Comparison of ENCODE assay signal across 34 cellular contexts in the genomic region with DNA sequence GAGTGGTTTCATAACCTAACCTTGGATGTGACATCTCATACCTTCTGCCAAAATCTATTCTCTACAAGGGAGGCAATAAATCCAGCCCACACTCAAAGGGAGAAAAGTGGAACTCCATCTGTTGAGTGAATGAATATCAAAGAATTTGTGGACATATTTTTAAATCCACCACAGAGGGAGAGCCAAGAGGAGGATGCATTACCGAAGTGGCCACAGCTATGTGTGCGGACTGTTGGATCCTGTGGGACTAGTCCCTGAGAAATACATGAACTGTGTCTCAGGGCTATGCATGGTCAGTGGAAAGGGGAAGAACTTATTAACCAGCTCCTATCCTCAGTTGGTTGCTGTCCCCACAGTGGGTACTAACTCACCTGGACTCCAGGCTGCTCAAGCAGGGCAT.
"Had no signal": no experiment of that assay in that cellular context is flagged by ENCODE, and none has a peak within 500 bp of the region (broad histone marks: within the 10 kb centered on the region; RNA-seq: fewer than 3 reads in every experiment).

No MANE protein-coding gene starts in this region.

- H3K27ac ChIP-seq: adrenal gland, breast epithelium, cardiac muscle cell, colonic mucosa, epithelial cell of prostate, esophagus squamous epithelium, gastroesophageal sphincter had no signal

- FAIRE-seq: endometrium, endothelial cell of umbilical vein had no signal

- H3K9me3 Mint-ChIP-seq: activated CD4-positive, alpha-beta memory T cell treated with anti-CD3 and anti-CD28 coated beads for 36 hours; activated CD4-positive, alpha-beta T cell treated with anti-CD3 and anti-CD28 coated beads, Interleukin-2, amount 10 ng/mL, durations not matched to agents 24 days and 14 days; activated naive CD4-positive, alpha-beta T cell treated with anti-CD3 and anti-CD28 coated beads, Interleukin-2, amount 50 U/mL, for 24 hours; activated naive CD8-positive, alpha-beta T cell treated with anti-CD3 and anti-CD28 coated beads, Interleukin-2, amount 50 U/mL, for 24 hours; activated T-helper 2 cell treated with anti-CD3 and anti-CD28 coated beads, Interferon-gamma antibody, Interleukin-2, Interleukin-4, amounts not matched to agents 10 μg/mL and 5 μg/mL and 100 μg/mL, durations not matched to agents 14 hours and 24 hours and 36 hours had no signal

- H3K27ac Mint-ChIP-seq: activated CD4-positive, alpha-beta memory T cell treated with anti-CD3 and anti-CD28 coated beads for 36 hours; activated CD4-positive, alpha-beta T cell treated with anti-CD3 and anti-CD28 coated beads for 36 hours; activated CD4-positive, alpha-beta T cell treated with anti-CD3 and anti-CD28 coated beads, Interleukin-2, amount 10 ng/mL, durations not matched to agents 24 days and 14 days; activated CD8-positive, alpha-beta memory T cell treated with anti-CD3 and anti-CD28 coated beads, Interleukin-2, amount 10 ng/mL, durations not matched to agents 7 days and 5 days; activated CD8-positive, alpha-beta T cell treated with anti-CD3 and anti-CD28 coated beads, Interleukin-2, amount 10 ng/mL, durations not matched to agents 7 days and 5 days; activated naive CD4-positive, alpha-beta T cell treated with anti-CD3 and anti-CD28 coated beads for 36 hours; activated naive CD4-positive, alpha-beta T cell treated with anti-CD3 and anti-CD28 coated beads, Interleukin-2, amount 50 U/mL, for 24 hours; activated naive CD8-positive, alpha-beta T cell treated with anti-CD3 and anti-CD28 coated beads for 36 hours; activated naive CD8-positive, alpha-beta T cell treated with anti-CD3 and anti-CD28 coated beads, Interleukin-2, amount 50 U/mL, for 24 hours; activated T-helper 1 cell treated with anti-CD3 and anti-CD28 coated beads, Interleukin-12 subunit alpha, Interleukin-12 subunit beta, Interleukin-2, Interleukin-4 antibody, amounts not matched to agents 30 ng/mL and 10 ng/mL and 1 ng/mL, durations not matched to agents 14 hours and 24 hours and 36 hours; activated T-helper 2 cell treated with anti-CD3 and anti-CD28 coated beads, Interferon-gamma antibody, Interleukin-2, Interleukin-4, amounts not matched to agents 10 μg/mL and 5 μg/mL and 100 μg/mL, durations not matched to agents 14 hours and 24 hours and 36 hours; brain had no signal

- ATAC-seq: activated CD4-positive, alpha-beta T cell treated with anti-CD3 and anti-CD28 coated beads for 36 hours; activated CD8-positive, alpha-beta memory T cell treated with anti-CD3 and anti-CD28 coated beads, Interleukin-2, amount 10 ng/mL, durations not matched to agents 7 days and 5 days; activated CD8-positive, alpha-beta T cell treated with anti-CD3 and anti-CD28 coated beads, Interleukin-2, amount 10 ng/mL, durations not matched to agents 7 days and 5 days; activated naive CD8-positive, alpha-beta T cell treated with anti-CD3 and anti-CD28 coated beads, Interleukin-2, amount 50 U/mL, for 24 hours; gastroesophageal sphincter had no signal

- H3K27me3 ChIP-seq: adrenal gland, breast epithelium, cardiac muscle cell, colonic mucosa, esophagus squamous epithelium, gastroesophageal sphincter had no signal

- H3K4me1 Mint-ChIP-seq: activated CD4-positive, alpha-beta T cell treated with anti-CD3 and anti-CD28 coated beads for 36 hours; activated CD4-positive, alpha-beta T cell treated with anti-CD3 and anti-CD28 coated beads, Interleukin-2, amount 10 ng/mL, durations not matched to agents 24 days and 14 days; activated CD8-positive, alpha-beta memory T cell treated with anti-CD3 and anti-CD28 coated beads, Interleukin-2, amount 10 ng/mL, durations not matched to agents 7 days and 5 days; activated naive CD4-positive, alpha-beta T cell treated with anti-CD3 and anti-CD28 coated beads, Interleukin-2, amount 50 U/mL, for 24 hours; activated naive CD8-positive, alpha-beta T cell treated with anti-CD3 and anti-CD28 coated beads for 36 hours; activated naive CD8-positive, alpha-beta T cell treated with anti-CD3 and anti-CD28 coated beads, Interleukin-2, amount 50 U/mL, for 24 hours; brain had no signal

- H3K9me3 ChIP-seq: adrenal gland, colonic mucosa, esophagus squamous epithelium, gastroesophageal sphincter had no signal

- H3K27me3 Mint-ChIP-seq: activated CD4-positive, alpha-beta T cell treated with anti-CD3 and anti-CD28 coated beads, Interleukin-2, amount 10 ng/mL, durations not matched to agents 24 days and 14 days; activated CD8-positive, alpha-beta memory T cell treated with anti-CD3 and anti-CD28 coated beads, Interleukin-2, amount 10 ng/mL, durations not matched to agents 7 days and 5 days; activated naive CD8-positive, alpha-beta T cell treated with anti-CD3 and anti-CD28 coated beads, Interleukin-2, amount 50 U/mL, for 24 hours had no signal

- DNase-seq: activated CD4-positive, alpha-beta memory T cell treated with anti-CD3 and anti-CD28 coated beads for 36 hours; activated CD4-positive, alpha-beta T cell treated with anti-CD3 and anti-CD28 coated beads for 36 hours; activated CD4-positive, alpha-beta T cell treated with anti-CD3 and anti-CD28 coated beads, Interleukin-2, amount 10 ng/mL, durations not matched to agents 24 days and 14 days; activated CD4-positive, CD25-positive, alpha-beta regulatory T cell; activated CD4-positive, CD25-positive, alpha-beta regulatory T cell treated with anti-CD3 and anti-CD28 coated beads, Interleukin-2, amount 50 U/mL, for 72 hours; activated CD8-positive, alpha-beta memory T cell treated with anti-CD3 and anti-CD28 coated beads, Interleukin-2, amount 10 ng/mL, durations not matched to agents 7 days and 5 days; activated CD8-positive, alpha-beta memory T cell treated with anti-CD3 and anti-CD28 coated beads, Interleukin-2, amount 50 U/mL, for 4 hours; activated CD8-positive, alpha-beta T cell treated with anti-CD3 and anti-CD28 coated beads, Interleukin-2, amount 10 ng/mL, durations not matched to agents 7 days and 5 days; activated effector memory CD4-positive, alpha-beta T cell treated with anti-CD3 and anti-CD28 coated beads, Interleukin-2, amount 50 U/mL, for 16 hours; activated naive CD4-positive, alpha-beta T cell treated with anti-CD3 and anti-CD28 coated beads for 36 hours; activated naive CD8-positive, alpha-beta T cell treated with anti-CD3 and anti-CD28 coated beads for 36 hours; activated naive CD8-positive, alpha-beta T cell treated with anti-CD3 and anti-CD28 coated beads, Interleukin-2, amount 50 U/mL, for 24 hours; activated T-cell treated with anti-CD3 and anti-CD28 coated beads, Interleukin-2, amount 50 U/mL, for 1 hour; activated T-cell treated with anti-CD3 and anti-CD28 coated beads, Interleukin-2, amount 50 U/mL, for 48 hours; adrenal gland; amygdala; aorta; central memory CD4-positive, alpha-beta T cell; cerebellar nuclear complex; colonic mucosa; effector CD8-positive, alpha-beta T cell; esophagus squamous epithelium; foreskin melanocyte; T-helper 2 cell had no signal

- H3K36me3 ChIP-seq: adrenal gland, breast epithelium, cardiac muscle cell, colonic mucosa, esophagus squamous epithelium, gastroesophageal sphincter had no signal

- H3K4me3 ChIP-seq: adrenal gland, breast epithelium, cardiac muscle cell, colonic mucosa, esophagus squamous epithelium, gastroesophageal sphincter had no signal

- H3K4me3 Mint-ChIP-seq: activated CD4-positive, alpha-beta memory T cell treated with anti-CD3 and anti-CD28 coated beads for 36 hours; activated CD4-positive, alpha-beta T cell treated with anti-CD3 and anti-CD28 coated beads for 36 hours; activated CD4-positive, alpha-beta T cell treated with anti-CD3 and anti-CD28 coated beads, Interleukin-2, amount 10 ng/mL, durations not matched to agents 24 days and 14 days; activated CD8-positive, alpha-beta memory T cell treated with anti-CD3 and anti-CD28 coated beads, Interleukin-2, amount 10 ng/mL, durations not matched to agents 7 days and 5 days; activated CD8-positive, alpha-beta T cell treated with anti-CD3 and anti-CD28 coated beads, Interleukin-2, amount 10 ng/mL, durations not matched to agents 7 days and 5 days; activated naive CD4-positive, alpha-beta T cell treated with anti-CD3 and anti-CD28 coated beads for 36 hours; activated naive CD4-positive, alpha-beta T cell treated with anti-CD3 and anti-CD28 coated beads, Interleukin-2, amount 50 U/mL, for 24 hours; activated naive CD8-positive, alpha-beta T cell treated with anti-CD3 and anti-CD28 coated beads for 36 hours; activated naive CD8-positive, alpha-beta T cell treated with anti-CD3 and anti-CD28 coated beads, Interleukin-2, amount 50 U/mL, for 24 hours; activated T-helper 1 cell treated with anti-CD3 and anti-CD28 coated beads, Interleukin-12 subunit alpha, Interleukin-12 subunit beta, Interleukin-2, Interleukin-4 antibody, amounts not matched to agents 30 ng/mL and 10 ng/mL and 1 ng/mL, durations not matched to agents 14 hours and 24 hours and 36 hours; brain had no signal

- H3K36me3 Mint-ChIP-seq: activated CD4-positive, alpha-beta memory T cell treated with anti-CD3 and anti-CD28 coated beads for 36 hours; activated CD8-positive, alpha-beta memory T cell treated with anti-CD3 and anti-CD28 coated beads, Interleukin-2, amount 10 ng/mL, durations not matched to agents 7 days and 5 days; activated naive CD4-positive, alpha-beta T cell treated with anti-CD3 and anti-CD28 coated beads, Interleukin-2, amount 50 U/mL, for 24 hours; activated naive CD8-positive, alpha-beta T cell treated with anti-CD3 and anti-CD28 coated beads for 36 hours; brain had no signal

- H3K4me1 ChIP-seq: adrenal gland, breast epithelium, colonic mucosa, esophagus squamous epithelium, gastroesophageal sphincter had no signal
